In genomic region chr7:139575338-139575680, GRCh38 we compare ENCODE assay signal across 24 cellular contexts. TPM values are rescaled to one million over a fixed set of nuclear protein-coding genes. Genes with fewer than 3 reads are reported as not detected.
"Had no signal": no experiment of that assay in that cellular context is flagged by ENCODE, and none has a peak within 500 bp of the region (broad histone marks: within the 10 kb centered on the region; RNA-seq: fewer than 3 reads in every experiment).

No MANE protein-coding gene starts in this region.

- H3K4me3 ChIP-seq: esophagus squamous epithelium, gastroesophageal sphincter, lung, SJSA1, suprapubic skin, tibial nerve, uterus had no signal

- H3K4me3 Mint-ChIP-seq: activated B cell treated with CpG ODN at 0.5 μM for 24 hours; activated CD4-positive, alpha-beta T cell treated with anti-CD3 and anti-CD28 coated beads for 36 hours; central memory CD8-positive, alpha-beta T cell; naive B cell; stimulated activated naive CD8-positive, alpha-beta T cell treated with anti-CD3 and anti-CD28 coated beads, Interleukin-15, Interleukin-2, amounts not matched to agents 100 ng/mL and 50 ng/mL, for 24 hours had no signal

- H3K27ac ChIP-seq: esophagus squamous epithelium, gastroesophageal sphincter, SJSA1, suprapubic skin, tibial nerve, uterus had no signal

- H3K27me3 Mint-ChIP-seq: activated B cell treated with CpG ODN at 0.5 μM for 24 hours; activated CD4-positive, alpha-beta T cell treated with anti-CD3 and anti-CD28 coated beads for 36 hours; central memory CD8-positive, alpha-beta T cell; naive B cell; stimulated activated naive CD8-positive, alpha-beta T cell treated with anti-CD3 and anti-CD28 coated beads, Interleukin-15, Interleukin-2, amounts not matched to agents 100 ng/mL and 50 ng/mL, for 24 hours had no signal

- H3K4me1 ChIP-seq: esophagus squamous epithelium, gastroesophageal sphincter, SJSA1, suprapubic skin, tibial nerve, uterus had no signal

- DNase-seq: activated B cell treated with CpG ODN at 0.5 μM for 24 hours; activated CD4-positive, alpha-beta T cell treated with anti-CD3 and anti-CD28 coated beads for 36 hours; activated CD4-positive, alpha-beta T cell treated with anti-CD3 and anti-CD28 coated beads, Interleukin-2, amount 50 U/mL, for 4 hours; activated T-cell treated with anti-CD3 and anti-CD28 coated beads for 4 hours; esophagus squamous epithelium; naive B cell; stimulated activated CD4-positive, alpha-beta T cell treated with anti-CD3 and anti-CD28 coated beads, Interleukin-4, amount 100 ng/mL, for 4 hours; T-helper 1 cell; T-helper 9 cell; uterus had no signal

- H3K27me3 ChIP-seq: esophagus squamous epithelium, gastroesophageal sphincter, SJSA1, suprapubic skin, tibial nerve, uterus had no signal

- H3K36me3 Mint-ChIP-seq: activated naive CD4-positive, alpha-beta T cell treated with anti-CD3 and anti-CD28 coated beads, Interleukin-2, amount 50 U/mL, for 72 hours had no signal

- H3K9me3 Mint-ChIP-seq: activated B cell treated with CpG ODN at 0.5 μM for 24 hours; activated naive CD4-positive, alpha-beta T cell treated with anti-CD3 and anti-CD28 coated beads, Interleukin-2, amount 50 U/mL, for 72 hours; central memory CD8-positive, alpha-beta T cell; naive B cell; stimulated activated naive CD8-positive, alpha-beta T cell treated with anti-CD3 and anti-CD28 coated beads, Interleukin-15, Interleukin-2, amounts not matched to agents 100 ng/mL and 50 ng/mL, for 24 hours had no signal

- H3K27ac Mint-ChIP-seq: activated B cell treated with CpG ODN at 0.5 μM for 24 hours; activated CD4-positive, alpha-beta T cell treated with anti-CD3 and anti-CD28 coated beads for 36 hours; stimulated activated naive CD8-positive, alpha-beta T cell treated with anti-CD3 and anti-CD28 coated beads, Interleukin-15, Interleukin-2, amounts not matched to agents 100 ng/mL and 50 ng/mL, for 24 hours had no signal

- H3K9me3 ChIP-seq: esophagus squamous epithelium, gastroesophageal sphincter, SJSA1, suprapubic skin, tibial nerve, uterus had no signal

- H3K36me3 ChIP-seq: uterus had no signal

- ATAC-seq: activated CD4-positive, alpha-beta T cell treated with anti-CD3 and anti-CD28 coated beads for 36 hours; activated naive CD4-positive, alpha-beta T cell treated with anti-CD3 and anti-CD28 coated beads, Interleukin-2, amount 50 U/mL, for 72 hours; gastroesophageal sphincter had no signal

- H3K4me1 Mint-ChIP-seq: activated B cell treated with CpG ODN at 0.5 μM for 24 hours; activated CD4-positive, alpha-beta T cell treated with anti-CD3 and anti-CD28 coated beads for 36 hours; central memory CD8-positive, alpha-beta T cell had no signal

RNA-seq across cellular contexts. Expression of gene CLEC2L, which starts 51.8 kb away (rescaled TPM):
- total RNA-seq: activated B cell treated with CpG ODN at 0.5 μM for 24 hours; activated CD4-positive, alpha-beta T cell treated with anti-CD3 and anti-CD28 coated beads for 36 hours; activated CD8-positive, alpha-beta memory T cell treated with anti-CD3 and anti-CD28 coated beads for 36 hours; activated naive CD4-positive, alpha-beta T cell treated with anti-CD3 and anti-CD28 coated beads, Interleukin-2, amount 50 U/mL, for 72 hours; astrocyte; dermis microvascular lymphatic vessel endothelial cell; esophagus squamous epithelium; lung; mesenteric fat pad; mucosa of gallbladder; renal cortical epithelial cell; SJSA1 had no signal
